In genomic region chr4:122480655-122481487, GRCh38 we compare ENCODE assay signal across 1 cellular context.
TF ChIP-seq lines count a peak whose summit lies in the region.

No MANE protein-coding gene starts in this region.

TF ChIP-seq in K562, 482 proteins besides CTCF, POLR2A, EP300 and RAD21 (continued from another document and continues in another):
- TF ChIP-seq ZNF512 (tag; IDR thresholded peaks at IDR 0.05) (no peak), MTF1 (CRISPR knock-in tag; IDR thresholded peaks at IDR 0.05; ENCODE audit: borderline replicate concordance) (no peak), ZBED1 (IDR thresholded peaks at IDR 0.05) (no peak), SREBF1 (IDR thresholded peaks at IDR 0.05; ENCODE audit: borderline replicate concordance, low read depth, low read length) (no peak), DIDO1 (tag; IDR thresholded peaks at IDR 0.05; ENCODE audit: low read depth) (no peak), CEBPB (tag; IDR thresholded peaks at IDR 0.05) (peak; percentile 57), ZNF668 (CRISPR knock-in tag; IDR thresholded peaks at IDR 0.05) (no peak), HNRNPUL1 (IDR thresholded peaks at IDR 0.05; ENCODE audit: low read length) (no peak), SAFB2 (IDR thresholded peaks at IDR 0.05; ENCODE audit: borderline replicate concordance, low read depth, low read length, severe bottlenecking) (no peak), ZNF830 (CRISPR knock-in tag; IDR thresholded peaks at IDR 0.05) (no peak), ZBTB5 (IDR thresholded peaks at IDR 0.05) (no peak), ZBTB11 (CRISPR knock-in tag; IDR thresholded peaks at IDR 0.05) (no peak), SRF (CRISPR knock-in tag; IDR thresholded peaks at IDR 0.05) (no peak), ILK (tag; IDR thresholded peaks at IDR 0.05; ENCODE audit: borderline replicate concordance, low read depth) (no peak), POLR2AphosphoS5 (IDR thresholded peaks at IDR 0.05; ENCODE audit: control insufficient read depth, insufficient read depth, low read depth, low read length) (no peak), POLR2H (tag; IDR thresholded peaks at IDR 0.05; ENCODE audit: low read depth) (0 out of 2 replicates have a peak, but pooled peaks have one; percentile 51), MBD1 (CRISPR knock-in tag; IDR thresholded peaks at IDR 0.05) (no peak), CREBBP (IDR thresholded peaks at IDR 0.05; ENCODE audit: low read depth, low read length) (no peak), SP2 (IDR thresholded peaks at IDR 0.05; ENCODE audit: extremely low read depth, low read depth, low read length, poor library complexity, severe bottlenecking) (no peak), THRB (CRISPR knock-in tag; conservative IDR thresholded peaks at IDR 0.05) (no peak), ZFX (CRISPR knock-in tag; IDR thresholded peaks at IDR 0.05) (no peak), ZC3H8 (IDR thresholded peaks at IDR 0.05) (no peak), PTBP1 (IDR thresholded peaks at IDR 0.05; ENCODE audit: low read depth, low read length) (no peak), CUX1 (CRISPR knock-in tag; IDR thresholded peaks at IDR 0.05) (peak; percentile 88), ZNF639 (CRISPR knock-in tag; conservative IDR thresholded peaks at IDR 0.05 in 1 of 2, IDR thresholded peaks at IDR 0.05 in 1 of 2) (no peak), ZNF277 (CRISPR knock-in tag; IDR thresholded peaks at IDR 0.05; ENCODE audit: borderline replicate concordance) (no peak), USF2 (CRISPR knock-in tag; IDR thresholded peaks at IDR 0.05) (no peak), ELF4 (CRISPR knock-in tag; IDR thresholded peaks at IDR 0.05) (no peak), ZNF175 (CRISPR knock-in tag; IDR thresholded peaks at IDR 0.05; ENCODE audit: low read depth) (no peak), SNRNP70 (optimal IDR thresholded peaks at IDR 0.05; ENCODE audit: low read depth, low read length) (no peak), SLC30A9 (CRISPR knock-in tag; IDR thresholded peaks at IDR 0.05) (no peak), TOE1 (IDR thresholded peaks at IDR 0.05; ENCODE audit: borderline replicate concordance) (peak; percentile 22; the same call in 1 of the 2 replicates), TOE1 (CRISPR knock-in tag; IDR thresholded peaks at IDR 0.05; ENCODE audit: borderline replicate concordance, low read depth) (no peak), PHF21A (IDR thresholded peaks at IDR 0.05; ENCODE audit: borderline replicate concordance, low read depth) (no peak), HMGN3 (IDR thresholded peaks at IDR 0.05; ENCODE audit: borderline replicate concordance, extremely low read depth, insufficient read length, low read depth, low read length) (no peak), SMARCA4 (IDR thresholded peaks at IDR 0.05) (peak; percentile 83), ZNF644 (tag; IDR thresholded peaks at IDR 0.05; ENCODE audit: low read depth) (no peak), MAX (CRISPR knock-in tag; IDR thresholded peaks at IDR 0.05) (no peak), TEAD2 (tag; IDR thresholded peaks at IDR 0.05) (no peak), ERF (CRISPR knock-in tag; IDR thresholded peaks at IDR 0.05) (no peak)
